In genomic region chr15:96307856-96308394, GRCh38 we compare ENCODE assay signal across 1 cellular context.
TF ChIP-seq lines count a peak whose summit lies in the region.

No MANE protein-coding gene starts in this region.

TF ChIP-seq in HepG2, 621 proteins besides CTCF, POLR2A, EP300 and RAD21:
- no peak for TF ChIP-seq HMGXB4 (CRISPR knock-in tag; IDR thresholded peaks at IDR 0.05; ENCODE audit: borderline replicate concordance in 1 of 2, low read depth in 1 of 2)
- no peak for TF ChIP-seq HMG20B (CRISPR knock-in tag; conservative IDR thresholded peaks at IDR 0.05)
- TF ChIP-seq ZBTB46 (CRISPR knock-in tag; IDR thresholded peaks at IDR 0.05; ENCODE audit: borderline replicate concordance) = no peak
- no peak for TF ChIP-seq JUN (CRISPR knock-in tag; IDR thresholded peaks at IDR 0.05)
- TF ChIP-seq TEF (CRISPR knock-in tag; IDR thresholded peaks at IDR 0.05) = no peak
- TF ChIP-seq KDM1A (CRISPR knock-in tag; IDR thresholded peaks at IDR 0.05) = no peak
- no peak for TF ChIP-seq PITX1 (CRISPR knock-in tag; IDR thresholded peaks at IDR 0.05)
- TF ChIP-seq ZFY (CRISPR knock-in tag; IDR thresholded peaks at IDR 0.05) = no peak
- no peak for TF ChIP-seq PAX8 (CRISPR knock-in tag; IDR thresholded peaks at IDR 0.05; ENCODE audit: borderline replicate concordance)
- no peak for TF ChIP-seq ZNF878 (CRISPR knock-in tag; IDR thresholded peaks at IDR 0.05)
- TF ChIP-seq ZNF276 (CRISPR knock-in tag; IDR thresholded peaks at IDR 0.05; ENCODE audit: low read depth) = no peak
- no peak for TF ChIP-seq ZNF382 (CRISPR knock-in tag; IDR thresholded peaks at IDR 0.05; ENCODE audit: borderline replicate concordance)
- no peak for TF ChIP-seq MLLT10 (CRISPR knock-in tag; IDR thresholded peaks at IDR 0.05)
- TF ChIP-seq MNT (IDR thresholded peaks at IDR 0.05) = no peak
